18 cellular contexts compared by ENCODE assay signal in the genomic region with DNA sequence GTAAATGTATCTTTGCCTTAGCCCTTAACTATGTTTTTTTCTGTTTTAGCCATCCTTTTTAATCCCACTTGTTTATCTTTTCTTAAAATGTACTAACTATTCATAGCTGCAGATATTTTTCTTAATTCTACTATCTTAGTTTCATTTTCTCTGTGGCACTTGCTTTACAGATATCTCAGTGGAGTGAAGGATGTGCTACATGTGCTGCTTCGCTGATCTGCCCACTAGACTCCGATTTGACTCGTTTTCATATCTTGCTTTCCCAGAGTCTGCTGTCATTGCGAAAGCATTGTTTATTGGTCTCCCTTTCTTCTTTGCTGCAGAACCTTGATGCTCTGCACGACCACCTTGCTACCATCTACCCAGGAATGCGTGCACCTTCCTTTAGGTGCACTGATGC. TPM values are rescaled to one million over a fixed set of nuclear protein-coding genes. Genes with fewer than 3 reads are reported as not detected.
A peak's percentile ranks its signal among the peaks of the same experiment; 100 is the strongest.
DNase-seq lines count a peak whose midpoint lies in the region; ATAC-seq and TF ChIP-seq lines count a peak whose summit lies in the region.
"Had no signal": no experiment of that assay in that cellular context is flagged by ENCODE, and none has a peak within 500 bp of the region (broad histone marks: within the 10 kb centered on the region; RNA-seq: fewer than 3 reads in every experiment).

No MANE protein-coding gene starts in this region.

- H3K27ac Mint-ChIP-seq in activated CD4-positive, alpha-beta T cell treated with anti-CD3 and anti-CD28 coated beads, Interleukin-2, amount 10 ng/mL, durations not matched to agents 24 days and 14 days, result no peak overlapping the region
- H3K27ac Mint-ChIP-seq: neural progenitor cell had no signal

- H3K4me2 ChIP-seq in fibroblast of lung (ENCODE audit: extremely low read depth, insufficient read depth, low read length), result peak overlapping the region; percentile 71
- H3K4me2 ChIP-seq: A549, neural progenitor cell had no signal

- no peaks in the 10 kb centered on the region for H3K27me3 Mint-ChIP-seq in activated CD4-positive, alpha-beta T cell treated with anti-CD3 and anti-CD28 coated beads, Interleukin-2, amount 10 ng/mL, durations not matched to agents 24 days and 14 days

- no peaks in the 10 kb centered on the region for H3K4me1 ChIP-seq in right cardiac atrium (ENCODE audit: control insufficient read depth, insufficient read depth, low read length)
- peaks cover 2% of the 10 kb centered on the region for H3K4me1 ChIP-seq in fibroblast of lung (ENCODE audit: control insufficient read depth, extremely low read depth, insufficient read depth, low read length)
- peaks cover 3% of the 10 kb centered on the region for H3K4me1 ChIP-seq in upper lobe of right lung
- H3K4me1 ChIP-seq in uterus, result no peaks in the 10 kb centered on the region
- H3K4me1 ChIP-seq: A549, neural progenitor cell, SJSA1 had no signal

- no peak overlapping the region for H3K9ac ChIP-seq in fibroblast of lung (ENCODE audit: insufficient read depth, low read length)
- H3K9ac ChIP-seq: neural progenitor cell had no signal

- H3K4me3 Mint-ChIP-seq in activated CD4-positive, alpha-beta T cell treated with anti-CD3 and anti-CD28 coated beads, Interleukin-2, amount 10 ng/mL, durations not matched to agents 24 days and 14 days, result no peak overlapping the region
- H3K4me3 Mint-ChIP-seq: neural progenitor cell had no signal

- H3K4me3 ChIP-seq in right cardiac atrium (ENCODE audit: low read length), result peak overlapping the region; percentile 18
- peak overlapping the region in 1 of 4 experiments; percentile 22 for H3K4me3 ChIP-seq in fibroblast of lung (replicated peaks in 1 of 4; ENCODE audit: control extremely low read depth in 1 of 4, insufficient read depth in 1 of 4, low read depth in 3 of 4, low read length in 4 of 4)
- H3K4me3 ChIP-seq in upper lobe of right lung, result no peak overlapping the region
- peak overlapping the region in 1 of 2 donors; percentile 4 for H3K4me3 ChIP-seq in uterus
- H3K4me3 ChIP-seq: A549, K562, neural progenitor cell, SJSA1 had no signal

- no peaks in the 10 kb centered on the region for H4K20me1 ChIP-seq in fibroblast of lung (ENCODE audit: control insufficient read depth, extremely low read depth, insufficient read depth, low read length)

- no peak overlapping the region for H3K27ac ChIP-seq in right cardiac atrium (ENCODE audit: low read length)
- no peak overlapping the region for H3K27ac ChIP-seq in fibroblast of lung (ENCODE audit: insufficient read depth, low read length)
- peak overlapping the region; percentile 47 for H3K27ac ChIP-seq in upper lobe of right lung
- peak overlapping the region in 1 of 2 donors; percentile 0 for H3K27ac ChIP-seq in uterus
- H3K27ac ChIP-seq: A549, neural progenitor cell, SJSA1 had no signal

- intact Hi-C loops in right cardiac atrium (cut with DNase I) (loop anchor here (5.0 to 10.0 kb wide), 4 partner anchors 115 to 385 kb away; no protein-coding TSS in a partner anchor), Right ventricle myocardium superior (cut with DNase I) (loop anchor here (5.0 to 10.0 kb wide), 2 partner anchors 347 to 385 kb away; no protein-coding TSS in a partner anchor), upper lobe of right lung (cut with DNase I) (loop anchor here (10.0 kb wide), 1 partner anchor 345 kb away; no protein-coding TSS in a partner anchor), uterus (cut with DNase I; ENCODE audit: low total_unique reads) (loop anchor here (5.0 kb wide), 1 partner anchor 347 kb away; no protein-coding TSS in a partner anchor)
- intact Hi-C loops in activated CD4-positive, alpha-beta T cell treated with anti-CD3 and anti-CD28 coated beads, Interleukin-2, amount 10 ng/mL, durations not matched to agents 24 days and 14 days (cut with micrococcal nuclease), result no loop called here

- no peak for ATAC-seq in right cardiac atrium
- ATAC-seq in Right ventricle myocardium superior (ENCODE audit: poor library complexity), result no peak
- ATAC-seq in HG03280 (IDR thresholded peaks at IDR 0.05; ENCODE audit: unreplicated experiment), result peak; percentile 37
- ATAC-seq in upper lobe of right lung, result no peak
- ATAC-seq: A549; K562; stimulated activated naive CD8-positive, alpha-beta T cell treated with anti-CD3 and anti-CD28 coated beads, Interleukin-15, Interleukin-2, amounts not matched to agents 100 U/mL and 50 U/mL, for 24 hours had no signal

- WGBS in right cardiac atrium, result 47% methylated on average over 6 of the region's 6 CpGs

- TF ChIP-seq CTCF in fibroblast of lung (conservative IDR thresholded peaks at IDR 0.05 in 1 of 2, IDR thresholded peaks at IDR 0.05 in 1 of 2; ENCODE audit: low read depth in 1 of 2, low read length in 2 of 2), result no peak
- no peak for TF ChIP-seq CTCF in upper lobe of right lung (IDR thresholded peaks at IDR 0.05)
- TF ChIP-seq CTCF in uterus (IDR thresholded peaks at IDR 0.05), result no peak

- DNase-seq in right cardiac atrium (no peak), Right ventricle myocardium superior (no peak), fibroblast of lung (ENCODE audit: low read depth in 2 of 2) (peak in 1 of 2 donors; percentile 17), upper lobe of right lung (no peak), uterus (no peak)
- no peak for DNase-seq in activated CD4-positive, alpha-beta T cell treated with anti-CD3 and anti-CD28 coated beads, Interleukin-2, amount 10 ng/mL, durations not matched to agents 24 days and 14 days
- DNase-seq in activated CD4-positive, alpha-beta T cell treated with anti-CD3 and anti-CD28 coated beads, Interleukin-2, amount 50 U/mL, for 1 hour, result no peak
- DNase-seq: activated CD8-positive, alpha-beta memory T cell treated with anti-CD3 and anti-CD28 coated beads for 24 hours; activated effector memory CD4-positive, alpha-beta T cell treated with Interleukin-2 at 50 U/mL for 16 hours; dermis blood vessel endothelial cell; NCI-H1417; NCI-H2227 treated with DMSO at 0.1 percent for 48 hours; stimulated activated naive CD8-positive, alpha-beta T cell treated with anti-CD3 and anti-CD28 coated beads, Interleukin-15, Interleukin-2, amounts not matched to agents 100 U/mL and 50 U/mL, for 24 hours had no signal

- no peak for TF ChIP-seq POLR2A in uterus (IDR thresholded peaks at IDR 0.05)

- H3K36me3 ChIP-seq in fibroblast of lung (ENCODE audit: control insufficient read depth, insufficient read depth, low read length), result no peaks in the 10 kb centered on the region
- H3K36me3 ChIP-seq in upper lobe of right lung, result peaks cover under 1% of the 10 kb centered on the region
- no peaks in the 10 kb centered on the region for H3K36me3 ChIP-seq in uterus
- H3K36me3 ChIP-seq: neural progenitor cell, SJSA1 had no signal

- no peaks in the 10 kb centered on the region for H3K79me2 ChIP-seq in fibroblast of lung (ENCODE audit: control insufficient read depth, insufficient read depth, low read length)

- peak overlapping the region; percentile 61 for H2AFZ ChIP-seq in fibroblast of lung (ENCODE audit: low read length)
- H2AFZ ChIP-seq: neural progenitor cell had no signal

- H3K27me3 ChIP-seq in right cardiac atrium (ENCODE audit: control insufficient read depth, insufficient read depth), result no peaks in the 10 kb centered on the region
- H3K27me3 ChIP-seq in fibroblast of lung (ENCODE audit: control insufficient read depth, insufficient read depth, low read length), result no peaks in the 10 kb centered on the region
- no peaks in the 10 kb centered on the region for H3K27me3 ChIP-seq in upper lobe of right lung
- no peaks in the 10 kb centered on the region for H3K27me3 ChIP-seq in uterus
- H3K27me3 ChIP-seq: neural progenitor cell, SJSA1 had no signal

- no peaks in the 10 kb centered on the region for H3K9me3 ChIP-seq in right cardiac atrium (ENCODE audit: control insufficient read depth, low read length)
- no peaks in the 10 kb centered on the region for H3K9me3 ChIP-seq in fibroblast of lung (ENCODE audit: control insufficient read depth, insufficient read depth, low read depth, low read length)
- no peaks in the 10 kb centered on the region for H3K9me3 ChIP-seq in upper lobe of right lung
- H3K9me3 ChIP-seq in uterus, result no peaks in the 10 kb centered on the region
- H3K9me3 ChIP-seq: A549, SJSA1 had no signal

- no peaks in the 10 kb centered on the region for H3K36me3 Mint-ChIP-seq in activated CD4-positive, alpha-beta T cell treated with anti-CD3 and anti-CD28 coated beads, Interleukin-2, amount 10 ng/mL, durations not matched to agents 24 days and 14 days (ENCODE audit: low read depth)

- no peaks in the 10 kb centered on the region for H3K4me1 Mint-ChIP-seq in activated CD4-positive, alpha-beta T cell treated with anti-CD3 and anti-CD28 coated beads, Interleukin-2, amount 10 ng/mL, durations not matched to agents 24 days and 14 days
- H3K4me1 Mint-ChIP-seq: neural progenitor cell had no signal

- H3K9me3 Mint-ChIP-seq in activated CD4-positive, alpha-beta T cell treated with anti-CD3 and anti-CD28 coated beads, Interleukin-2, amount 10 ng/mL, durations not matched to agents 24 days and 14 days, result no peaks in the 10 kb centered on the region
- H3K9me3 Mint-ChIP-seq: neural progenitor cell had no signal

RNA-seq across cellular contexts. Expression of a gene that starts 30.6 kb away (rescaled TPM):
- total RNA-seq in right cardiac atrium, result 10 to 100 TPM in 1 of 4 donors, 1 to 10 TPM in 3; 8.0 to 12.9 (median 9.3) TPM
- polyA plus RNA-seq in right cardiac atrium, result 7.5 TPM
- 25.1 TPM for total RNA-seq in Right ventricle myocardium superior
- 37.8 and 39.3 TPM in 2 replicates for total RNA-seq in fibroblast of lung
- polyA plus RNA-seq in fibroblast of lung, result 11.2 and 38.1 TPM in 2 replicates
- polyA plus RNA-seq in fibroblast of lung (2012), result 6.8 and 20.7 TPM in 2 replicates
- 2.3 and 9.9 TPM in 2 replicates for polyA minus RNA-seq in fibroblast of lung (ENCODE audit: low replicate concordance)
- total RNA-seq in upper lobe of right lung, result 21.9 TPM
- 0.37 and 0.66 TPM in 2 replicates for total RNA-seq in activated CD4-positive, alpha-beta T cell treated with anti-CD3 and anti-CD28 coated beads, Interleukin-2, amount 10 ng/mL, durations not matched to agents 24 days and 14 days
- 10 to 100 TPM; 24.8 to 37.4 (median 30.9) TPM for total RNA-seq in uterus
- total RNA-seq: K562 had no signal
- polyA plus RNA-seq: K562 had no signal
